In the genomic region with DNA sequence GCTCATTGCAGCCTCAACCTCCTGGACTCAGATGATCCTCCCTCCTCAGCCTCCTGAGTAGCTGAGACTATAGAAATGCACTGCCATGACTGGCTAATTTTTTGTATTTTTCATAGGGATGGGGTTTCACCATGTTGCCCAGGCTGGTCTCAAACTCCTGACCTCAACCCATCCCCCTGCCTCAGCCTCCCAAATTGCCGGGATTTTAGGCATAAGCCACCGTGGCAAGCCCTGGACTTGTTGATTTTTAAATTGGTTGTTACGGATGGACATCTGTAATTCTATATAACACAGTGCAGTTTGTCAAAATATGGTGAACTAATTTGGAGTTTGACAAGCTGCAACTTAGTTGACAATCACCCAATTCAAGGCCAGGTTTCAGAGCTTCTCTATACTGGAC, we compare ENCODE assay signal across 33 cellular contexts.
"Had no signal": no experiment of that assay in that cellular context is flagged by ENCODE, and none has a peak within 500 bp of the region (broad histone marks: within the 10 kb centered on the region; RNA-seq: fewer than 3 reads in every experiment).

No MANE protein-coding gene starts in this region.

- H3K27me3 ChIP-seq: brain microvascular endothelial cell, esophagus squamous epithelium, gastroesophageal sphincter had no signal

- H3K4me3 Mint-ChIP-seq: activated B cell treated with CpG ODN at 0.5 μM for 24 hours; activated CD8-positive, alpha-beta T cell treated with anti-CD3 and anti-CD28 coated beads for 36 hours; activated naive CD8-positive, alpha-beta T cell; activated T-cell treated with anti-CD3 and anti-CD28 coated beads, Interleukin-2, amount 50 U/mL, for 4 hours; activated T-helper 17 cell treated with anti-CD3 and anti-CD28 coated beads, Interleukin-2, amount 50 U/mL, for 72 hours; effector memory CD8-positive, alpha-beta T cell; T-cell; T-helper 1 cell treated with Interleukin-12 subunit alpha and Interleukin-12 subunit beta and Interleukin-4 antibody, amounts not matched to agents 30 μg/mL and 1 μg/mL, for 36 hours; T-helper 2 cell treated with Interferon-gamma antibody and Interleukin-4, amounts not matched to agents 5 μg/mL and 100 μg/mL, for 36 hours had no signal

- FAIRE-seq: astrocyte, bronchial epithelial cell, colon had no signal

- H3K36me3 ChIP-seq: brain microvascular endothelial cell, esophagus squamous epithelium, WERI-Rb-1 had no signal

- DNase-seq: activated B cell treated with CpG ODN at 0.5 μM for 24 hours; activated CD4-positive, alpha-beta T cell treated with anti-CD3 and anti-CD28 coated beads for 48 hours; activated CD4-positive, alpha-beta T cell treated with anti-CD3 and anti-CD28 coated beads, Interleukin-2, amount 50 U/mL, for 1 hour; activated CD4-positive, alpha-beta T cell treated with anti-CD3 and anti-CD28 coated beads, Interleukin-2, amount 50 U/mL, for 48 hours; activated CD8-positive, alpha-beta memory T cell treated with anti-CD3 and anti-CD28 coated beads for 24 hours; activated CD8-positive, alpha-beta T cell treated with anti-CD3 and anti-CD28 coated beads for 36 hours; activated effector memory CD4-positive, alpha-beta T cell treated with Interleukin-2 at 50 U/mL for 16 hours; activated gamma-delta T cell treated with Interleukin-2 at 50 U/mL for 16 hours; activated naive CD4-positive, alpha-beta T cell treated with anti-CD3 and anti-CD28 coated beads, Interleukin-2, amount 50 U/mL, for 16 hours; activated naive CD4-positive, alpha-beta T cell treated with Interleukin-2 at 50 U/mL for 16 hours; activated T-cell treated with anti-CD3 and anti-CD28 coated beads, Interleukin-2, amount 50 U/mL, for 4 hours; amniotic stem cell; anterior cingulate cortex; brain microvascular endothelial cell; cortex of kidney; dermis blood vessel endothelial cell; effector CD4-positive, alpha-beta T cell; effector memory CD8-positive, alpha-beta T cell; erythroblast; esophagus squamous epithelium; foreskin melanocyte; T-cell; T1000; WERI-Rb-1 had no signal

- H3K9me3 ChIP-seq: esophagus squamous epithelium, gastroesophageal sphincter had no signal

- ATAC-seq: activated CD4-positive, CD25-positive, alpha-beta regulatory T cell treated with anti-CD3 and anti-CD28 coated beads, Interleukin-2, amount 50 U/mL, for 24 hours; activated CD8-positive, alpha-beta T cell treated with anti-CD3 and anti-CD28 coated beads for 36 hours; activated T-cell treated with anti-CD3 and anti-CD28 coated beads, Interleukin-2, amount 50 U/mL, for 4 hours; activated T-helper 17 cell treated with anti-CD3 and anti-CD28 coated beads, Interleukin-2, amount 50 U/mL, for 72 hours; effector memory CD8-positive, alpha-beta T cell; gastroesophageal sphincter; T-cell had no signal

- H3K27ac Mint-ChIP-seq: activated B cell treated with CpG ODN at 0.5 μM for 24 hours; activated CD8-positive, alpha-beta T cell treated with anti-CD3 and anti-CD28 coated beads for 36 hours; activated naive CD8-positive, alpha-beta T cell; activated T-helper 17 cell treated with anti-CD3 and anti-CD28 coated beads, Interleukin-2, amount 50 U/mL, for 72 hours; T-cell; T-helper 1 cell treated with Interleukin-12 subunit alpha and Interleukin-12 subunit beta and Interleukin-4 antibody, amounts not matched to agents 30 μg/mL and 1 μg/mL, for 36 hours; T-helper 2 cell treated with Interferon-gamma antibody and Interleukin-4, amounts not matched to agents 5 μg/mL and 100 μg/mL, for 36 hours had no signal

- H3K4me3 ChIP-seq: esophagus squamous epithelium, gastroesophageal sphincter had no signal

- H3K27me3 Mint-ChIP-seq: activated B cell treated with CpG ODN at 0.5 μM for 24 hours; activated CD8-positive, alpha-beta T cell treated with anti-CD3 and anti-CD28 coated beads for 36 hours; activated naive CD8-positive, alpha-beta T cell; activated T-helper 17 cell treated with anti-CD3 and anti-CD28 coated beads, Interleukin-2, amount 50 U/mL, for 72 hours; effector memory CD8-positive, alpha-beta T cell; T-cell had no signal

- H3K27ac ChIP-seq: brain microvascular endothelial cell, esophagus squamous epithelium, gastroesophageal sphincter, WERI-Rb-1 had no signal
